Comparison of ENCODE assay signal across 19 cellular contexts in the genomic region with DNA sequence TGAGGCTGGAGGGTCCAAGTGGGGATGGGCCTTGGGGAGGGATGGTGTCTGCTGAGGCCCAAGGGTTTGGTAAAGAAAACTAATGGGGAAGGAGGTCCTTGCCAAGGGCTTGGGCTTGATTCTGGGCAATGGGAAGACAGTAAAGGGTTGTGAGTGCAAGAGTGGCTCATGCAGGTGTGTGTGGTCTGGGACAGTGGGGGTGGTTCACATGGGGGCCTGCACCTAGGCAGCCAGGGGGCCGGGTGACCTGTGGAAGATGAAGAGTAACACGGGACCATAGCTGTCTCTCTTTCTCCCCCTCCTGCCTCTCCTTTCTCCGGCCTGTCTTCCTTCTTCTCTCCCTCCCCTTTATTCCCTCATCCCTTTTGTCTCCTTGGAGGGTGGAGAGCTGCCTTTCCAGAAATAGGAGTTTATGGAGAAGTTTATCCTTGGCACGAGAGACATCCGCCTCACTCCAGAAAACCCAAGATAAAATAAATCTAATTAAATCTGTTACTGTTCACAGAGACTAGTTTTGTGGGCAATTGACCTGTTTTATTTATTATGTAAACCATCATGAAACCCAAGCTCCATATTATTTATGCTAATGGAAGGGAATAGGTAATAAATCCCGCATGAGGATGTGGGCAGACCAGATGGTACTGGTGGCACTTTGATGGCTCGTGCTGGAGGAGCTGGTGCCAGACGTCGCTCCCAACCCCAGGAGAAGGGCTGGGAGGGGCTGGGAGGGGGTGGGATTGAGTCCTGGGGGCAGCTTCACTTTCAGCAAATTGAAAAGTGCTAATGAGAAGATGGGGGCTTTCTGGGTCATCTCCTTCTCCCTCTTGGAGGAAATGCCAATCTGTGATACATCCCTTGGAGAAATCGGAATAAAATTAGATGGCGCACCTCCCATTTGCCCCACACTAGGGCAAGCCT.
DNase-seq lines count a peak whose midpoint lies in the region; ATAC-seq and TF ChIP-seq lines count a peak whose summit lies in the region.
"Had no signal": no experiment of that assay in that cellular context is flagged by ENCODE, and none has a peak within 500 bp of the region (broad histone marks: within the 10 kb centered on the region; RNA-seq: fewer than 3 reads in every experiment).

No MANE protein-coding gene starts in this region.

- intact Hi-C loops in cardiac septum (cut with DNase I) (no loop called here), Right ventricle myocardium superior (cut with DNase I) (no loop called here), upper lobe of right lung (cut with DNase I) (no loop called here)

- DNase-seq in cardiac septum (ENCODE audit: low spot score) (peak; percentile 51), Right ventricle myocardium superior (no peak), NCI-H524 (lab: John Stamatoyannopoulos, UW) (peak; percentile 85 to 91), endodermal cell (peak; percentile 27), upper lobe of right lung (peak; percentile 30), MG63 (no peak), putamen (ENCODE audit: low spot score) (no peak)
- no peak for DNase-seq in stimulated activated CD4-positive, alpha-beta T cell treated with anti-CD3 and anti-CD28 coated beads, Interleukin-1b, Interleukin-23, amount 100 ng/mL, for 48 hours
- DNase-seq: DMS79, Kasumi-1, NCI-H1092, NCI-H1436 treated with DMSO at 0.1 percent for 48 hours, NCI-H226, PC-9, RPMI8226, SHP77 treated with DMSO at 0.1 percent for 48 hours, SK-N-SH had no signal

- H3K27ac Mint-ChIP-seq in endodermal cell, result no peak overlapping the region
- H3K27ac Mint-ChIP-seq: B cell had no signal

- H3K27ac ChIP-seq in endodermal cell (ENCODE audit: low read depth, low read length), result no peak overlapping the region
- H3K27ac ChIP-seq in upper lobe of right lung, result no peak overlapping the region
- H3K27ac ChIP-seq: PC-9 had no signal

- H3K9me3 ChIP-seq in endodermal cell (ENCODE audit: control insufficient read depth, low read length), result peaks cover 11% of the 10 kb centered on the region
- no peaks in the 10 kb centered on the region for H3K9me3 ChIP-seq in upper lobe of right lung
- H3K9me3 ChIP-seq in MG63, result no peaks in the 10 kb centered on the region
- H3K9me3 ChIP-seq: HAP-1, SK-N-SH had no signal

- ATAC-seq in Right ventricle myocardium superior (ENCODE audit: poor library complexity) (no peak), upper lobe of right lung (no peak)

- H3K4me1 ChIP-seq in endodermal cell (ENCODE audit: control insufficient read depth, insufficient read depth, low read length) (no peaks in the 10 kb centered on the region), upper lobe of right lung (no peaks in the 10 kb centered on the region)

- no peaks in the 10 kb centered on the region for H3K27me3 Mint-ChIP-seq in endodermal cell (ENCODE audit: insufficient read depth)

- H3K9ac ChIP-seq in endodermal cell (ENCODE audit: extremely low read depth, low read length, poor library complexity, severe bottlenecking), result no peak overlapping the region
- H3K9ac ChIP-seq: SK-N-SH had no signal

- H3K4me3 ChIP-seq in endodermal cell (ENCODE audit: low read length) (no peak overlapping the region), upper lobe of right lung (no peak overlapping the region), MG63 (no peak overlapping the region)
- H3K4me3 ChIP-seq: HAP-1, PC-9 had no signal

- H3K9me3 Mint-ChIP-seq in endodermal cell, result peaks cover 13% of the 10 kb centered on the region

- H3K36me3 ChIP-seq in endodermal cell (ENCODE audit: control insufficient read depth, insufficient read depth, low read length) (no peaks in the 10 kb centered on the region), upper lobe of right lung (no peaks in the 10 kb centered on the region), MG63 (no peaks in the 10 kb centered on the region)
- H3K36me3 ChIP-seq: HAP-1 had no signal

- WGBS in endodermal cell (ENCODE audit: insufficient coverage in 1 of 2, insufficient read length in 1 of 2), 2 experiments, result 77 to 89% methylated on average over 4 to 9 of the region's 11 CpGs

- no peak overlapping the region for H3K4me3 Mint-ChIP-seq in endodermal cell
- H3K4me3 Mint-ChIP-seq: B cell had no signal

- H3K27me3 ChIP-seq in endodermal cell (ENCODE audit: control insufficient read depth, insufficient read depth, low read length, poor library complexity, severe bottlenecking) (no peaks in the 10 kb centered on the region), upper lobe of right lung (no peaks in the 10 kb centered on the region), MG63 (no peaks in the 10 kb centered on the region)

- H3K4me1 Mint-ChIP-seq in endodermal cell, result peaks cover 28% of the 10 kb centered on the region
- H3K4me1 Mint-ChIP-seq: B cell had no signal

- TF ChIP-seq CTCF in endodermal cell (conservative IDR thresholded peaks at IDR 0.05) (no peak), upper lobe of right lung (IDR thresholded peaks at IDR 0.05) (no peak)

- peaks cover 13% of the 10 kb centered on the region for H3K36me3 Mint-ChIP-seq in endodermal cell (ENCODE audit: low read depth)

Comparison
In these comparisons a context has a peak if more than half of its experiments do, and no peak if none do; other contexts are left out.
1. DNase-seq: peak in cardiac septum (single experiment), NCI-H524 (2 of 2), endodermal cell (single experiment) and upper lobe of right lung (single experiment); none in Right ventricle myocardium superior (single experiment), MG63 (single experiment), stimulated activated CD4-positive, alpha-beta T cell treated with anti-CD3 and anti-CD28 coated beads, Interleukin-1b, Interleukin-23, amount 100 ng/mL, for 48 hours (single experiment) and putamen (single experiment).